ENCODE assay signal across 10 cellular contexts in genomic region chr3:116135462-116135861, GRCh38.
DNase-seq lines count a peak whose midpoint lies in the region; ATAC-seq and TF ChIP-seq lines count a peak whose summit lies in the region.
"Had no signal": no experiment of that assay in that cellular context is flagged by ENCODE, and none has a peak within 500 bp of the region (broad histone marks: within the 10 kb centered on the region; RNA-seq: fewer than 3 reads in every experiment).

No MANE protein-coding gene starts in this region.

- H3K9ac ChIP-seq in PC-3 (ENCODE audit: low read length) = no peak overlapping the region

- no peaks in the 10 kb centered on the region for H3K9me2 ChIP-seq in PC-3 (replicated peaks; ENCODE audit: low read length)

- no peak overlapping the region for H3K4me2 ChIP-seq in PC-3 (ENCODE audit: low read length)

- no peaks in the 10 kb centered on the region for H3K27me3 ChIP-seq in PC-3 (ENCODE audit: low read length)
- no peaks in the 10 kb centered on the region; the same call in 1 of the 2 replicates for H3K27me3 ChIP-seq in HAP-1 (ENCODE audit: low read depth)

- no TSS peak for BruUV-seq in PC-3 (replicated peaks; lab: Mats Ljungman, UMichigan)

- H3K4me1 ChIP-seq in PC-3 (ENCODE audit: insufficient read depth, low read length) (no peaks in the 10 kb centered on the region), HAP-1 (no peaks in the 10 kb centered on the region)

- CTCF ChIA-PET in AG04449 (lab: Yijun Ruan, JAX) (no interaction called here), PC-3 (lab: Charles Lee) (no interaction called here)

- H3K79me2 ChIP-seq in PC-3 (ENCODE audit: low read length) = no peaks in the 10 kb centered on the region

- H2AFZ ChIP-seq in PC-3 (ENCODE audit: low read length) = no peak overlapping the region

- H3K27ac ChIP-seq in PC-3 (ENCODE audit: low read length) = no peak overlapping the region

- intact Hi-C loops in PC-3 (cut with micrococcal nuclease) = no loop called here

- no peak overlapping the region for H3K4me3 ChIP-seq in AG04449 (ENCODE audit: low read depth, low read length)
- H3K4me3 ChIP-seq in PC-3 (ENCODE audit: low read length) = no peak overlapping the region
- H3K4me3 ChIP-seq in fibroblast of pulmonary artery (replicated peaks; ENCODE audit: low read depth, low read length) = no peak overlapping the region
- H3K4me3 ChIP-seq in HAP-1 = no peak overlapping the region

- ATAC-seq in PC-3 = no peak

- no peaks in the 10 kb centered on the region for H3K36me3 ChIP-seq in PC-3 (ENCODE audit: low read depth, low read length)
- H3K36me3 ChIP-seq in HAP-1 (replicated peaks) = no peaks in the 10 kb centered on the region

- H3K9me3 ChIP-seq in PC-3 (ENCODE audit: low read length) (no peaks in the 10 kb centered on the region), HAP-1 (no peaks in the 10 kb centered on the region)

- in situ Hi-C loops in HAP-1 (cut with MboI; ENCODE audit: low sequenced_read_pairs) = loop anchor here (25.0 kb wide), 1 partner anchor 627 kb away; no protein-coding TSS in a partner anchor

- POLR2A ChIA-PET in AG04449 (lab: Yijun Ruan, JAX) (no interaction called here), PC-3 (lab: Charles Lee; ENCODE audit: unreplicated experiment) (no interaction called here)

- no peaks in the 10 kb centered on the region for H4K20me1 ChIP-seq in PC-3 (ENCODE audit: low read length)

- no peak for TF ChIP-seq CTCF in AG04449 (IDR thresholded peaks at IDR 0.05; ENCODE audit: insufficient read depth, low read length, missing control alignments)
- no peak for TF ChIP-seq CTCF in PC-3 (conservative IDR thresholded peaks at IDR 0.05; ENCODE audit: low read depth, low read length)
- no peak for TF ChIP-seq CTCF in fibroblast of pulmonary artery (IDR thresholded peaks at IDR 0.05; ENCODE audit: low read length, missing control alignments)

- H3F3A ChIP-seq in PC-3 (ENCODE audit: low read length, unreplicated experiment) = no peaks in the 10 kb centered on the region

- DNase-seq in AG04449 (ENCODE audit: low read depth, low spot score) (peak; percentile 5), PC-3 (peak; percentile 18), fibroblast of pulmonary artery (ENCODE audit: low read depth) (peak; percentile 91), mucosa of gallbladder (ENCODE audit: low spot score) (peak; percentile 40), iPS-NIHi7 (ENCODE audit: extremely low spot score) (no peak), HAP-1 (ENCODE audit: low spot score in 2 of 2) (no peak)
- no peak for DNase-seq in stimulated activated naive CD4-positive, alpha-beta T cell treated with Interleukin-2 at 50 U/mL for 16 hours (lab: John Stamatoyannopoulos, UW)
- no peak for DNase-seq in stimulated activated CD4-positive, alpha-beta T cell treated with anti-CD3 and anti-CD28 coated beads, Interleukin-2, amount 100 ng/mL, for 48 hours
- DNase-seq: activated CD4-positive, alpha-beta T cell treated with anti-CD3 and anti-CD28 coated beads, Interleukin-2, amount 50 U/mL, for 1 hour; KG1 had no signal

Comparison
In these comparisons a context has a peak if more than half of its experiments do, and no peak if none do; other contexts are left out.
1. DNase-seq: peak in AG04449 (single experiment), PC-3 (single experiment), fibroblast of pulmonary artery (single experiment) and mucosa of gallbladder (single experiment); none in iPS-NIHi7 (single experiment), stimulated activated naive CD4-positive, alpha-beta T cell treated with Interleukin-2 at 50 U/mL for 16 hours (single experiment), stimulated activated CD4-positive, alpha-beta T cell treated with anti-CD3 and anti-CD28 coated beads, Interleukin-2, amount 100 ng/mL, for 48 hours (0 of 2) and HAP-1 (0 of 2).